1 cellular context compared by ENCODE assay signal in the genomic region with DNA sequence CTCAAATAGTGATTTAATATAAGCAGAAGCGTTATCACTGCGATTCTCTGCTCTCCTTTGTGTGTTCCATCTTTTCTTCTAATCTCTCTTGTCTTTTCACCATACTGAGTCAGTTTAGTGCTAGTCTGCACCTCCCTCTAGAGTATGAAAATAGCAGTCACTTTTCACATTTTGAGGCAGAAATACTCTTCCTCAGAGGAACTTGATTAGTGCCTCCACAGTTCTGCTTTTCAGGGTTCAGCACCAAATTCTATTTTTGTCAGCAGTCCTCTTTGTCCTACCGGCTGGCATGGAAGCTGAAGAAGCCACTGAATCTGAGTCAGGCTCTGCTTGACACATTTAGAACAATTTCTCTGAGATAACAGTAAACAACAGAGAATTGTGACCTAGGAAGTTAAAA.
TF ChIP-seq lines count a peak whose summit lies in the region.

No MANE protein-coding gene starts in this region.

TF ChIP-seq in HCT116, 20 proteins besides CTCF, POLR2A, EP300 and RAD21 (continued from another document):
- TF ChIP-seq, protein P1, sequence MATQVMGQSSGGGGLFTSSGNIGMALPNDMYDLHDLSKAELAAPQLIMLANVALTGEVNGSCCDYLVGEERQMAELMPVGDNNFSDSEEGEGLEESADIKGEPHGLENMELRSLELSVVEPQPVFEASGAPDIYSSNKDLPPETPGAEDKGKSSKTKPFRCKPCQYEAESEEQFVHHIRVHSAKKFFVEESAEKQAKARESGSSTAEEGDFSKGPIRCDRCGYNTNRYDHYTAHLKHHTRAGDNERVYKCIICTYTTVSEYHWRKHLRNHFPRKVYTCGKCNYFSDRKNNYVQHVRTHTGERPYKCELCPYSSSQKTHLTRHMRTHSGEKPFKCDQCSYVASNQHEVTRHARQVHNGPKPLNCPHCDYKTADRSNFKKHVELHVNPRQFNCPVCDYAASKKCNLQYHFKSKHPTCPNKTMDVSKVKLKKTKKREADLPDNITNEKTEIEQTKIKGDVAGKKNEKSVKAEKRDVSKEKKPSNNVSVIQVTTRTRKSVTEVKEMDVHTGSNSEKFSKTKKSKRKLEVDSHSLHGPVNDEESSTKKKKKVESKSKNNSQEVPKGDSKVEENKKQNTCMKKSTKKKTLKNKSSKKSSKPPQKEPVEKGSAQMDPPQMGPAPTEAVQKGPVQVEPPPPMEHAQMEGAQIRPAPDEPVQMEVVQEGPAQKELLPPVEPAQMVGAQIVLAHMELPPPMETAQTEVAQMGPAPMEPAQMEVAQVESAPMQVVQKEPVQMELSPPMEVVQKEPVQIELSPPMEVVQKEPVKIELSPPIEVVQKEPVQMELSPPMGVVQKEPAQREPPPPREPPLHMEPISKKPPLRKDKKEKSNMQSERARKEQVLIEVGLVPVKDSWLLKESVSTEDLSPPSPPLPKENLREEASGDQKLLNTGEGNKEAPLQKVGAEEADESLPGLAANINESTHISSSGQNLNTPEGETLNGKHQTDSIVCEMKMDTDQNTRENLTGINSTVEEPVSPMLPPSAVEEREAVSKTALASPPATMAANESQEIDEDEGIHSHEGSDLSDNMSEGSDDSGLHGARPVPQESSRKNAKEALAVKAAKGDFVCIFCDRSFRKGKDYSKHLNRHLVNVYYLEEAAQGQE (IDR thresholded peaks at IDR 0.05; ENCODE audit: low read depth): no peak
- TF ChIP-seq EGR1 (IDR thresholded peaks at IDR 0.05; ENCODE audit: low read depth): no peak
- TF ChIP-seq, protein P2, sequence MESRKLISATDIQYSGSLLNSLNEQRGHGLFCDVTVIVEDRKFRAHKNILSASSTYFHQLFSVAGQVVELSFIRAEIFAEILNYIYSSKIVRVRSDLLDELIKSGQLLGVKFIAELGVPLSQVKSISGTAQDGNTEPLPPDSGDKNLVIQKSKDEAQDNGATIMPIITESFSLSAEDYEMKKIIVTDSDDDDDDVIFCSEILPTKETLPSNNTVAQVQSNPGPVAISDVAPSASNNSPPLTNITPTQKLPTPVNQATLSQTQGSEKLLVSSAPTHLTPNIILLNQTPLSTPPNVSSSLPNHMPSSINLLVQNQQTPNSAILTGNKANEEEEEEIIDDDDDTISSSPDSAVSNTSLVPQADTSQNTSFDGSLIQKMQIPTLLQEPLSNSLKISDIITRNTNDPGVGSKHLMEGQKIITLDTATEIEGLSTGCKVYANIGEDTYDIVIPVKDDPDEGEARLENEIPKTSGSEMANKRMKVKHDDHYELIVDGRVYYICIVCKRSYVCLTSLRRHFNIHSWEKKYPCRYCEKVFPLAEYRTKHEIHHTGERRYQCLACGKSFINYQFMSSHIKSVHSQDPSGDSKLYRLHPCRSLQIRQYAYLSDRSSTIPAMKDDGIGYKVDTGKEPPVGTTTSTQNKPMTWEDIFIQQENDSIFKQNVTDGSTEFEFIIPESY (IDR thresholded peaks at IDR 0.05; ENCODE audit: extremely low read depth, insufficient replicate concordance, low read length): no peak
- TF ChIP-seq EZH2phosphoT487 (IDR thresholded peaks at IDR 0.05; ENCODE audit: borderline replicate concordance): no peak
- TF ChIP-seq CEBPB (IDR thresholded peaks at IDR 0.05; ENCODE audit: low read depth): no peak
- TF ChIP-seq SRF (IDR thresholded peaks at IDR 0.05; ENCODE audit: low read depth): no peak
- TF ChIP-seq ZFX (IDR thresholded peaks at IDR 0.05): no peak
- TF ChIP-seq EZH2 (IDR thresholded peaks at IDR 0.05): no peak
